ENCODE assay signal across 8 cellular contexts in the genomic region with DNA sequence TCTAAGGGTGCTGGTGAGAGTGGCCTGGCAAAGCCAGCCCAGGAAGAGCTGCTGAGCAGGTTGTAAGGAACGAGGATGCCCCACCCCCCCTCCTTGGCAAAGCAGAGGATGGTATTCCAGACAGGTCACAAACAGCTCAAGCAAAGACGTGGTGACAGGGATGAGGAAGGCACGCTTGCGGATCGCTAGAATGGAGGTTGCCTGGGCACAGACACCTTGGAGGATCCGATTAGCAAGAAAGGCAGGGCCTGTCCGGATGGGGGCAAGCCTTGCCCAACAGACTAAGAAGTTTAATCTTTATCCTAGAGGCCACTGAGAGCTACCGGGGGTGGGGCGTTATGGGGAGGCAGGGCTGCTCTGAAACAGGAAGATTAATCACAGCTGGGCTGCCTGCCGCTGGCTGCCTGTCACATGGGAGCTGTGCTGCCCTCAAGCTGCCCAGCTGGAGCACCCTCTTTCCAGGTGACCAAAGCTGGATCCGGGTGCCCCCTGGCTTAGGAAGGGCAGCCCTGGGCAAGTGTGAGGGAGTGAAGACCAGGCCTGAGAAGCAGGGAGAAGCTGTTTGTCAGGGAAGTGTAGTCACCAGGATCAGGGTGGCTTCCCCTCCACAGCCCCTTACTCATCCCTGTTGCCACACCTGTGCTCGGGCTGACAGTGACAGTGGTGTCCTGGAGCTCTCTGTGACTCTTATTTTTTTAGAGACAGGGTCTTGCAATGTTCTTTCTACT. TPM values are rescaled to one million over a fixed set of nuclear protein-coding genes. Genes with fewer than 3 reads are reported as not detected.
DNase-seq lines count a peak whose midpoint lies in the region; ATAC-seq and TF ChIP-seq lines count a peak whose summit lies in the region.

No MANE protein-coding gene starts in this region.

- peak overlapping the region in 1 of 10 donors; percentile 30 for H3K4me3 ChIP-seq in heart right ventricle

- peaks cover 0 to 17% (median 0%) of the 10 kb centered on the region in 9 donors for H3K36me3 ChIP-seq in heart right ventricle

- H3K27ac ChIP-seq in heart right ventricle = peak overlapping the region in 6 of 10 donors; percentile 15 to 91 (median 42)

- DNase-seq in EL (peak; percentile 56), NCI-H69 (lab: John Stamatoyannopoulos, UW) (peak; percentile 45), heart right ventricle (peak in 1 of 2 donors; percentile 38), NCI-H2196 treated with DMSO at 0.1 percent for 48 hours (lab: John Stamatoyannopoulos, UW; ENCODE audit: unreplicated experiment) (no peak), DMS114 treated with DMSO at 0.1 percent for 48 hours (lab: John Stamatoyannopoulos, UW; ENCODE audit: unreplicated experiment) (no peak), H4 (ENCODE audit: low spot score) (no peak)
- peak; percentile 64 for DNase-seq in activated T-cell treated with anti-CD3 and anti-CD28 coated beads, Interleukin-2, amount 50 U/mL, for 1 hour
- peak; percentile 35 to 39 for DNase-seq in stimulated activated CD4-positive, alpha-beta T cell treated with anti-CD3 and anti-CD28 coated beads, Interleukin-2, amount 100 ng/mL, for 48 hours

- peak in 7 of 8 donors; percentile 32 to 63 (median 46) for ATAC-seq in heart right ventricle

- peaks cover 0 to 88% (median 14%) of the 10 kb centered on the region in 9 donors for H3K4me1 ChIP-seq in heart right ventricle

- no peak for TF ChIP-seq CTCF in heart right ventricle (IDR thresholded peaks at IDR 0.05)

- H3K9me3 ChIP-seq in heart right ventricle = no peaks in the 10 kb centered on the region

- intact Hi-C loops in heart right ventricle (cut with DNase I) = loop anchor here in 8 of 10 donors (5.0 to 10.0 kb wide), 6 partner anchors 71 to 244 kb away; a partner anchor contains a TSS

- peaks cover 0 to 1% (median 0%) of the 10 kb centered on the region in 7 donors for H3K27me3 ChIP-seq in heart right ventricle

- 36 to 55% methylated on average over 12 of the region's 12 CpGs for WGBS in heart right ventricle, 2 donors

RNA-seq across cellular contexts. Expression of a gene that starts 9.2 kb away (rescaled TPM):
- total RNA-seq in heart right ventricle = 1 to 10 TPM in 4 of 10 donors, under 1 TPM in 6; 0.11 to 5.0 (median 0.69) TPM
- polyA plus RNA-seq in heart right ventricle = 1 to 10 TPM in 1 of 2 donors, under 1 TPM in 1; 0.95 to 1.3 TPM
- total RNA-seq in H4 (2014; rRNA removed; shearing (Covaris generic)) = not detected in 2 replicates

Comparison
In these comparisons a context has a peak if more than half of its experiments do, and no peak if none do; other contexts are left out.
1. DNase-seq: peak in EL (single experiment), NCI-H69 (single experiment), activated T-cell treated with anti-CD3 and anti-CD28 coated beads, Interleukin-2, amount 50 U/mL, for 1 hour (single experiment) and stimulated activated CD4-positive, alpha-beta T cell treated with anti-CD3 and anti-CD28 coated beads, Interleukin-2, amount 100 ng/mL, for 48 hours (2 of 2); none in NCI-H2196 treated with DMSO at 0.1 percent for 48 hours (single experiment), DMS114 treated with DMSO at 0.1 percent for 48 hours (single experiment) and H4 (single experiment).